Comparison of ENCODE assay signal across 8 cellular contexts in genomic region chr13:48037346-48038173, GRCh38.
A peak's percentile ranks its signal among the peaks of the same experiment; 100 is the strongest.
DNase-seq lines count a peak whose midpoint lies in the region; ATAC-seq lines count a peak whose summit lies in the region.

Gene NUDT15 (plus strand): TSS chr13:48037726. CDS start chr13:48037747, 21 bp downstream.

- peaks cover 13% of the 10 kb centered on the region for H3K4me1 Mint-ChIP-seq in central memory CD8-positive, alpha-beta T cell

- ATAC-seq in GM19035 (IDR thresholded peaks at IDR 0.05; ENCODE audit: unreplicated experiment) = peak; percentile 95
- peak; percentile 94 for ATAC-seq in HG03354 (IDR thresholded peaks at IDR 0.05; ENCODE audit: poor library complexity, severe bottlenecking, unreplicated experiment)
- ATAC-seq in central memory CD8-positive, alpha-beta T cell (replicated peaks; ENCODE audit: extremely low read depth, poor library complexity, severe bottlenecking) = peak; percentile 93

- H3K27ac Mint-ChIP-seq in central memory CD8-positive, alpha-beta T cell (ENCODE audit: low read depth) = peak within 1 kb of the TSS; percentile 98

- H3K4me3 Mint-ChIP-seq in central memory CD8-positive, alpha-beta T cell = peak within 1 kb of the TSS; percentile 91

- DNase-seq in Ammon's horn (ENCODE audit: low spot score) = peak; percentile 99
- peak; percentile 87 to 94 for DNase-seq in NCI-H446 (lab: John Stamatoyannopoulos, UW)
- DNase-seq in activated CD4-positive, CD25-positive, alpha-beta regulatory T cell treated with anti-CD3 and anti-CD28 coated beads, Interleukin-2, amount 50 U/mL, for 16 hours (ENCODE audit: low read depth, low spot score) = peak; percentile 93
- DNase-seq in central memory CD8-positive, alpha-beta T cell (ENCODE audit: low spot score in 2 of 2) = peak; percentile 90 to 95
- peak; percentile 96 for DNase-seq in iris pigment epithelial cell (ENCODE audit: low read depth)
- DNase-seq in stimulated activated CD4-positive, alpha-beta T cell treated with anti-CD3 and anti-CD28 coated beads, Interleukin-12 subunit alpha, Interleukin-12 subunit beta, amount 100 ng/mL, for 4 hours = peak; percentile 91

- H3K9me3 Mint-ChIP-seq in central memory CD8-positive, alpha-beta T cell = no peaks in the 10 kb centered on the region

- H3K36me3 Mint-ChIP-seq in central memory CD8-positive, alpha-beta T cell (ENCODE audit: insufficient read depth) = peaks cover 20% of the 10 kb centered on the region

- H3K27me3 Mint-ChIP-seq in central memory CD8-positive, alpha-beta T cell = no peaks in the 10 kb centered on the region

Comparison
In these comparisons a context has a peak if more than half of its experiments do, and no peak if none do; other contexts are left out.
1. Peak in every context shown above with its lines: DNase-seq and ATAC-seq.